ENCODE assay signal across 34 cellular contexts in genomic region chr6:76840025-76840745, GRCh38.
"Had no signal": no experiment of that assay in that cellular context is flagged by ENCODE, and none has a peak within 500 bp of the region (broad histone marks: within the 10 kb centered on the region; RNA-seq: fewer than 3 reads in every experiment).

No MANE protein-coding gene starts in this region.

- H3K27me3 ChIP-seq: adrenal gland, breast epithelium, cardiac muscle cell, colonic mucosa had no signal

- H3K36me3 Mint-ChIP-seq: activated naive CD4-positive, alpha-beta T cell treated with anti-CD3 and anti-CD28 coated beads, Interleukin-2, amount 50 U/mL, for 24 hours; activated naive CD8-positive, alpha-beta T cell treated with anti-CD3 and anti-CD28 coated beads for 36 hours; brain had no signal

- H3K27ac ChIP-seq: adrenal gland, breast epithelium, cardiac muscle cell, colonic mucosa, epithelial cell of prostate, WERI-Rb-1 had no signal

- H3K4me3 ChIP-seq: adrenal gland, breast epithelium, cardiac muscle cell, colonic mucosa had no signal

- H3K4me1 ChIP-seq: breast epithelium, colonic mucosa had no signal

- H3K27me3 Mint-ChIP-seq: activated B cell treated with CpG ODN at 0.5 μM for 24 hours; activated CD8-positive, alpha-beta T cell treated with anti-CD3 and anti-CD28 coated beads for 36 hours; activated naive CD4-positive, alpha-beta T cell treated with anti-CD3 and anti-CD28 coated beads, Interleukin-2, amount 50 U/mL, for 24 hours; activated naive CD8-positive, alpha-beta T cell treated with anti-CD3 and anti-CD28 coated beads for 36 hours; activated naive CD8-positive, alpha-beta T cell treated with anti-CD3 and anti-CD28 coated beads, Interleukin-2, amount 50 U/mL, for 24 hours; brain; T-helper 17 cell had no signal

- DNase-seq: activated B cell treated with CpG ODN at 0.5 μM for 24 hours; activated CD4-positive, alpha-beta T cell treated with anti-CD3 and anti-CD28 coated beads for 48 hours; activated CD4-positive, alpha-beta T cell treated with anti-CD3 and anti-CD28 coated beads, Interleukin-2, amount 50 U/mL, for 1 hour; activated CD4-positive, alpha-beta T cell treated with anti-CD3 and anti-CD28 coated beads, Interleukin-2, amount 50 U/mL, for 48 hours; activated CD8-positive, alpha-beta memory T cell treated with anti-CD3 and anti-CD28 coated beads for 24 hours; activated CD8-positive, alpha-beta T cell treated with anti-CD3 and anti-CD28 coated beads for 36 hours; activated effector memory CD4-positive, alpha-beta T cell treated with anti-CD3 and anti-CD28 coated beads, Interleukin-2, amount 50 U/mL, for 16 hours; activated naive CD4-positive, alpha-beta T cell treated with anti-CD3 and anti-CD28 coated beads for 36 hours; activated naive CD8-positive, alpha-beta T cell treated with anti-CD3 and anti-CD28 coated beads for 36 hours; activated naive CD8-positive, alpha-beta T cell treated with anti-CD3 and anti-CD28 coated beads, Interleukin-2, amount 50 U/mL, for 24 hours; activated T-cell treated with anti-CD3 and anti-CD28 coated beads, Interleukin-2, amount 50 U/mL, for 4 hours; adrenal gland; amygdala; aorta; central memory CD4-positive, alpha-beta T cell; cerebellar nuclear complex; colonic mucosa; effector CD8-positive, alpha-beta T cell; foreskin fibroblast; head of caudate nucleus; T-helper 17 cell; T1000; WERI-Rb-1 had no signal

- H3K4me1 Mint-ChIP-seq: activated B cell treated with CpG ODN at 0.5 μM for 24 hours; activated naive CD4-positive, alpha-beta T cell treated with anti-CD3 and anti-CD28 coated beads, Interleukin-2, amount 50 U/mL, for 24 hours; activated naive CD8-positive, alpha-beta T cell treated with anti-CD3 and anti-CD28 coated beads for 36 hours; activated naive CD8-positive, alpha-beta T cell treated with anti-CD3 and anti-CD28 coated beads, Interleukin-2, amount 50 U/mL, for 24 hours; brain; T-helper 17 cell had no signal

- FAIRE-seq: endometrium, endothelial cell of umbilical vein, frontal cortex had no signal

- H3K36me3 ChIP-seq: adrenal gland, breast epithelium, cardiac muscle cell, colonic mucosa, WERI-Rb-1 had no signal

- ATAC-seq: activated CD8-positive, alpha-beta T cell treated with anti-CD3 and anti-CD28 coated beads for 36 hours; activated naive CD8-positive, alpha-beta T cell treated with anti-CD3 and anti-CD28 coated beads, Interleukin-2, amount 50 U/mL, for 24 hours; activated T-cell treated with anti-CD3 and anti-CD28 coated beads, Interleukin-2, amount 50 U/mL, for 4 hours; T-helper 17 cell had no signal

- H3K9me3 ChIP-seq: adrenal gland, breast epithelium, colonic mucosa had no signal

- H3K4me3 Mint-ChIP-seq: activated B cell treated with CpG ODN at 0.5 μM for 24 hours; activated CD8-positive, alpha-beta T cell treated with anti-CD3 and anti-CD28 coated beads for 36 hours; activated naive CD4-positive, alpha-beta T cell treated with anti-CD3 and anti-CD28 coated beads for 36 hours; activated naive CD4-positive, alpha-beta T cell treated with anti-CD3 and anti-CD28 coated beads, Interleukin-2, amount 50 U/mL, for 24 hours; activated naive CD8-positive, alpha-beta T cell treated with anti-CD3 and anti-CD28 coated beads for 36 hours; activated naive CD8-positive, alpha-beta T cell treated with anti-CD3 and anti-CD28 coated beads, Interleukin-2, amount 50 U/mL, for 24 hours; activated T-cell treated with anti-CD3 and anti-CD28 coated beads, Interleukin-2, amount 50 U/mL, for 4 hours; activated T-helper 1 cell treated with anti-CD3 and anti-CD28 coated beads, Interleukin-12 subunit alpha, Interleukin-12 subunit beta, Interleukin-2, Interleukin-4 antibody, amounts not matched to agents 30 ng/mL and 10 ng/mL and 1 ng/mL, durations not matched to agents 14 hours and 24 hours and 36 hours; brain; T-helper 17 cell; T-helper 2 cell treated with Interferon-gamma antibody and Interleukin-4, amounts not matched to agents 5 μg/mL and 100 μg/mL, for 36 hours had no signal

- H3K27ac Mint-ChIP-seq: activated B cell treated with CpG ODN at 0.5 μM for 24 hours; activated CD8-positive, alpha-beta T cell treated with anti-CD3 and anti-CD28 coated beads for 36 hours; activated naive CD4-positive, alpha-beta T cell treated with anti-CD3 and anti-CD28 coated beads for 36 hours; activated naive CD4-positive, alpha-beta T cell treated with anti-CD3 and anti-CD28 coated beads, Interleukin-2, amount 50 U/mL, for 24 hours; activated naive CD8-positive, alpha-beta T cell treated with anti-CD3 and anti-CD28 coated beads for 36 hours; activated naive CD8-positive, alpha-beta T cell treated with anti-CD3 and anti-CD28 coated beads, Interleukin-2, amount 50 U/mL, for 24 hours; activated T-helper 1 cell treated with anti-CD3 and anti-CD28 coated beads, Interleukin-12 subunit alpha, Interleukin-12 subunit beta, Interleukin-2, Interleukin-4 antibody, amounts not matched to agents 30 ng/mL and 10 ng/mL and 1 ng/mL, durations not matched to agents 14 hours and 24 hours and 36 hours; activated T-helper 2 cell treated with anti-CD3 and anti-CD28 coated beads, Interferon-gamma antibody, Interleukin-2, Interleukin-4, amounts not matched to agents 10 μg/mL and 5 μg/mL and 100 μg/mL, durations not matched to agents 14 hours and 24 hours and 36 hours; brain; T-helper 17 cell; T-helper 2 cell treated with Interferon-gamma antibody and Interleukin-4, amounts not matched to agents 5 μg/mL and 100 μg/mL, for 36 hours had no signal
